In the genomic region with DNA sequence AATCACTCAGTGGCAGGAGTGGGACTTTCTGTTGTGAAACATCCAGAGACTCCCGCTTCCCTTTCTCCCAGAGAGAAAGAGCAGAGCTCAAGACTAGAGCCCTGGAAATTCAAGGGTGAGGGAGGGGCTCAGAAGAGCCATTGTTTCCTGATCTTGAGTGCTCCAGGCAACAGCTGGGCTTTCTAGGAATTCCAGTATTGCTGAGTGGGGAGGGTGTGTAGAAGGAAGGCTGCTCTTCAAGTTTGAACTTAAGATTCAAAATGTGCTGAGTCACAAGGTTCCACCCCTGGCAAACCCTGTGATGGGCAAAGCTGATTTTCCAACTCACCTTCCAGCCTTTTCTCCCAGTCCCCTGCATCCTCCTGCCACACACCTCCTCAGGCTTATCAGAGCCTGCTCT, we compare ENCODE assay signal across 12 cellular contexts. TPM values are rescaled to one million over a fixed set of nuclear protein-coding genes. Genes with fewer than 3 reads are reported as not detected.
DNase-seq lines count a peak whose midpoint lies in the region; ATAC-seq, FAIRE-seq and TF ChIP-seq lines count a peak whose summit lies in the region.
"Had no signal": no experiment of that assay in that cellular context is flagged by ENCODE, and none has a peak within 500 bp of the region (broad histone marks: within the 10 kb centered on the region; RNA-seq: fewer than 3 reads in every experiment).

No MANE protein-coding gene starts in this region.

- WGBS in hepatocyte (ENCODE audit: low lambda C conversion rate, missing lambda C conversion rate), result 40% methylated on average over 1 of the region's 1 CpG
- 40 to 63% (median 52%) methylated on average over 1 of the region's 1 CpG for WGBS in small intestine, 3 donors

- DNase-seq in SK-MEL-5 (ENCODE audit: low read depth, low spot score), result peak; percentile 62
- DNase-seq in hepatocyte (ENCODE audit: low spot score), result peak; percentile 20
- peak; percentile 12 for DNase-seq in small intestine
- no peak for DNase-seq in activated CD4-positive, alpha-beta memory T cell treated with anti-CD3 and anti-CD28 coated beads for 36 hours
- no peak for DNase-seq in SW 1271 (lab: John Stamatoyannopoulos, UW)
- DNase-seq in T-helper 17 cell, result no peak
- DNase-seq: activated CD4-positive, alpha-beta T cell treated with anti-CD3 and anti-CD28 coated beads for 1 hour; colonic mucosa; immature natural killer cell; NCI-H1417 treated with DMSO at 0.1 percent for 48 hours; NK-92 treated with Interleukin-12 subunit alpha and Interleukin-12 subunit beta, amount 100 ng/mL, for 24 hours had no signal

- H3K9me2 ChIP-seq in hepatocyte (replicated peaks; ENCODE audit: insufficient read depth), result no peaks in the 10 kb centered on the region

- H4K20me1 ChIP-seq in hepatocyte (ENCODE audit: insufficient read depth, poor library complexity, severe bottlenecking), result no peaks in the 10 kb centered on the region

- no peaks in the 10 kb centered on the region for H3K27me3 ChIP-seq in hepatocyte
- H3K27me3 ChIP-seq in small intestine (ENCODE audit: control insufficient read depth in 2 of 2, insufficient read depth in 2 of 2, low read length in 2 of 2), result no peaks in the 10 kb centered on the region
- H3K27me3 ChIP-seq: colonic mucosa had no signal

- H3K4me1 ChIP-seq in HEK293 (ENCODE audit: control insufficient read depth, insufficient read depth, low read length), result no peaks in the 10 kb centered on the region
- H3K4me1 ChIP-seq in hepatocyte (ENCODE audit: insufficient read depth), result peaks cover 7% of the 10 kb centered on the region
- no peaks in the 10 kb centered on the region for H3K4me1 ChIP-seq in small intestine (ENCODE audit: control insufficient read depth in 2 of 2, insufficient read depth in 1 of 2, low read depth in 1 of 2, low read length in 1 of 2)
- H3K4me1 ChIP-seq: colonic mucosa had no signal

- no peaks in the 10 kb centered on the region for H3K4me1 Mint-ChIP-seq in activated CD4-positive, alpha-beta memory T cell treated with anti-CD3 and anti-CD28 coated beads for 36 hours (ENCODE audit: low read depth)
- no peaks in the 10 kb centered on the region for H3K4me1 Mint-ChIP-seq in T-helper 17 cell
- H3K4me1 Mint-ChIP-seq: immature natural killer cell had no signal

- H3K4me3 Mint-ChIP-seq in activated CD4-positive, alpha-beta memory T cell treated with anti-CD3 and anti-CD28 coated beads for 36 hours, result no peak overlapping the region
- H3K4me3 Mint-ChIP-seq in T-helper 17 cell, result no peak overlapping the region
- H3K4me3 Mint-ChIP-seq: immature natural killer cell had no signal

- no peak overlapping the region for H2AFZ ChIP-seq in hepatocyte

- CTCF ChIA-PET in HEK293 (lab: Yijun Ruan, JAX), result interaction anchor here (0.6 kb wide), 3 partner anchors 9 to 1036 kb away, joined by 3 to 4 read pairs (median 3); no protein-coding TSS in a partner anchor
- CTCF ChIA-PET in activated CD4-positive, alpha-beta memory T cell treated with anti-CD3 and anti-CD28 coated beads for 36 hours (lab: Charles Lee), result no interaction called here

- no peaks in the 10 kb centered on the region for H3K36me3 Mint-ChIP-seq in activated CD4-positive, alpha-beta memory T cell treated with anti-CD3 and anti-CD28 coated beads for 36 hours
- H3K36me3 Mint-ChIP-seq in T-helper 17 cell (ENCODE audit: low read depth), result no peaks in the 10 kb centered on the region
- H3K36me3 Mint-ChIP-seq: immature natural killer cell had no signal

- no peaks in the 10 kb centered on the region for H3K79me2 ChIP-seq in hepatocyte

- in situ Hi-C loops in SK-MEL-5 (cut with HindIII; ENCODE audit: low pct_unique_long_range_greater_than_20kb, low sequenced_read_pairs), result no loop called here

- H3K27ac ChIP-seq in HEK293 (ENCODE audit: extremely low read depth, low read depth, low read length) (no peak overlapping the region), hepatocyte (no peak overlapping the region), small intestine (ENCODE audit: low read depth in 1 of 2, low read length in 1 of 2) (no peak overlapping the region)
- H3K27ac ChIP-seq: colonic mucosa had no signal

- ATAC-seq in T-helper 17 cell, result no peak

- intact Hi-C loops in activated CD4-positive, alpha-beta memory T cell treated with anti-CD3 and anti-CD28 coated beads for 36 hours (cut with micrococcal nuclease), result no loop called here

- H3K4me3 ChIP-seq in HEK293 (ENCODE audit: low read depth, low read length) (no peak overlapping the region), hepatocyte (no peak overlapping the region), small intestine (ENCODE audit: low read depth in 1 of 2, low read length in 2 of 2) (no peak overlapping the region)
- H3K4me3 ChIP-seq: colonic mucosa had no signal

- H3K9me3 ChIP-seq in HEK293 (ENCODE audit: control insufficient read depth, insufficient read depth, low read depth, low read length) (no peaks in the 10 kb centered on the region), hepatocyte (ENCODE audit: low read depth) (no peaks in the 10 kb centered on the region), small intestine (ENCODE audit: control insufficient read depth, low read depth) (no peaks in the 10 kb centered on the region), T-helper 17 cell (ENCODE audit: control insufficient read depth, low read length, poor library complexity, severe bottlenecking) (no peaks in the 10 kb centered on the region)
- H3K9me3 ChIP-seq: colonic mucosa had no signal

- TF ChIP-seq CTCF in HEK293 (tag by site-specific recombination; IDR thresholded peaks at IDR 0.05) (no peak), hepatocyte (IDR thresholded peaks at IDR 0.05; ENCODE audit: poor library complexity) (no peak)

- no peak for FAIRE-seq in small intestine (lab: Jason Lieb, UNC)

- no peak overlapping the region for H3K4me2 ChIP-seq in hepatocyte

- no peaks in the 10 kb centered on the region for H3K36me3 ChIP-seq in HEK293 (ENCODE audit: control insufficient read depth in 2 of 2, insufficient read depth in 1 of 2, low read length in 2 of 2)
- H3K36me3 ChIP-seq in hepatocyte (replicated peaks; ENCODE audit: insufficient read depth, low read depth), result no peaks in the 10 kb centered on the region
- no peaks in the 10 kb centered on the region for H3K36me3 ChIP-seq in small intestine (ENCODE audit: control insufficient read depth in 2 of 2, insufficient read depth in 2 of 2, low read length in 2 of 2)
- H3K36me3 ChIP-seq: colonic mucosa had no signal

- peaks cover 10% of the 10 kb centered on the region for H3K27me3 Mint-ChIP-seq in activated CD4-positive, alpha-beta memory T cell treated with anti-CD3 and anti-CD28 coated beads for 36 hours
- H3K27me3 Mint-ChIP-seq in T-helper 17 cell, result peaks cover 60% of the 10 kb centered on the region

- H3K9me3 Mint-ChIP-seq in activated CD4-positive, alpha-beta memory T cell treated with anti-CD3 and anti-CD28 coated beads for 36 hours, result no peaks in the 10 kb centered on the region
- H3K9me3 Mint-ChIP-seq: immature natural killer cell had no signal

- POLR2A ChIA-PET in HEK293 (lab: Yijun Ruan, JAX), result no interaction called here
- POLR2A ChIA-PET in activated CD4-positive, alpha-beta memory T cell treated with anti-CD3 and anti-CD28 coated beads for 36 hours (lab: Charles Lee), result no interaction called here

- H3K27ac Mint-ChIP-seq in activated CD4-positive, alpha-beta memory T cell treated with anti-CD3 and anti-CD28 coated beads for 36 hours, result no peak overlapping the region
- no peak overlapping the region for H3K27ac Mint-ChIP-seq in T-helper 17 cell
- H3K27ac Mint-ChIP-seq: immature natural killer cell had no signal

TF ChIP-seq in HEK293, 187 proteins besides CTCF, POLR2A, EP300 and RAD21:
- no peak for TF ChIP-seq ZEB2 (tag by site-specific recombination; IDR thresholded peaks at IDR 0.05)
- peak; percentile 85 for TF ChIP-seq ZNF341 (tag by site-specific recombination; IDR thresholded peaks at IDR 0.05; ENCODE audit: low read depth)
- TF ChIP-seq, protein P1, sequence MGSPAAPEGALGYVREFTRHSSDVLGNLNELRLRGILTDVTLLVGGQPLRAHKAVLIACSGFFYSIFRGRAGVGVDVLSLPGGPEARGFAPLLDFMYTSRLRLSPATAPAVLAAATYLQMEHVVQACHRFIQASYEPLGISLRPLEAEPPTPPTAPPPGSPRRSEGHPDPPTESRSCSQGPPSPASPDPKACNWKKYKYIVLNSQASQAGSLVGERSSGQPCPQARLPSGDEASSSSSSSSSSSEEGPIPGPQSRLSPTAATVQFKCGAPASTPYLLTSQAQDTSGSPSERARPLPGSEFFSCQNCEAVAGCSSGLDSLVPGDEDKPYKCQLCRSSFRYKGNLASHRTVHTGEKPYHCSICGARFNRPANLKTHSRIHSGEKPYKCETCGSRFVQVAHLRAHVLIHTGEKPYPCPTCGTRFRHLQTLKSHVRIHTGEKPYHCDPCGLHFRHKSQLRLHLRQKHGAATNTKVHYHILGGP (tag by site-specific recombination; IDR thresholded peaks at IDR 0.05), result peak; percentile 96

RNA-seq across cellular contexts. Expression of a gene that starts 42.3 kb away (rescaled TPM):
- total RNA-seq in SK-MEL-5 (2014; rRNA removed; shearing (Covaris generic)), result 26.5 and 27.5 TPM in 2 replicates
- 19.3 and 22.6 TPM in 2 replicates for polyA plus RNA-seq in SK-MEL-5 (2015; cell fraction: cytosol; rRNA removed)
- 0.38 and 5.4 TPM in 2 replicates for polyA plus RNA-seq in SK-MEL-5 (2015; cell fraction: nucleus; rRNA removed)
- total RNA-seq in hepatocyte (23.6 and 26.4 TPM in 2 replicates), T-helper 17 cell (1 to 10 TPM; 1.1 to 6.2 TPM)
- polyA plus RNA-seq in hepatocyte (83.5 and 90.2 TPM in 2 replicates), small intestine (10 to 100 TPM; 20.3 to 29.1 (median 20.3) TPM)
- 10 to 100 TPM in 1 of 2 experiments, 1 to 10 TPM in 1; 9.4 to 11.1 TPM for total RNA-seq in activated CD4-positive, alpha-beta memory T cell treated with anti-CD3 and anti-CD28 coated beads for 36 hours

Comparison
In these comparisons a context has a peak if more than half of its experiments do, and no peak if none do; other contexts are left out.
1. DNase-seq: peak in SK-MEL-5 (single experiment), hepatocyte (single experiment) and small intestine (single experiment); none in activated CD4-positive, alpha-beta memory T cell treated with anti-CD3 and anti-CD28 coated beads for 36 hours (single experiment), SW 1271 (0 of 2) and T-helper 17 cell (0 of 3).